In genomic region chr19:13869324-13869723, GRCh38 we compare ENCODE assay signal across 1 cellular context.
TF ChIP-seq lines count a peak whose summit lies in the region.

No MANE protein-coding gene starts in this region.

TF ChIP-seq in IMR-90, 13 proteins besides CTCF, POLR2A, EP300 and RAD21:
- no peak for TF ChIP-seq MAZ (IDR thresholded peaks at IDR 0.05; ENCODE audit: borderline replicate concordance, low read depth, low read length)
- no peak for TF ChIP-seq MAFK (IDR thresholded peaks at IDR 0.05; ENCODE audit: low read depth, low read length)
- no peak for TF ChIP-seq CEBPB (IDR thresholded peaks at IDR 0.05; ENCODE audit: low read depth, low read length)
- no peak for TF ChIP-seq SMC3 (IDR thresholded peaks at IDR 0.05; ENCODE audit: low read depth, low read length)
- no peak for TF ChIP-seq CHD1 (IDR thresholded peaks at IDR 0.05; ENCODE audit: low read depth, low read length)
- TF ChIP-seq RFX5 (IDR thresholded peaks at IDR 0.05; ENCODE audit: low read depth, low read length): no peak
- no peak for TF ChIP-seq RCOR1 (IDR thresholded peaks at IDR 0.05; ENCODE audit: insufficient replicate concordance, low read length)
- no peak for TF ChIP-seq USF2 (IDR thresholded peaks at IDR 0.05; ENCODE audit: low read depth, low read length)
- no peak for TF ChIP-seq FOS (IDR thresholded peaks at IDR 0.05; ENCODE audit: low read depth, low read length)
- TF ChIP-seq BHLHE40 (IDR thresholded peaks at IDR 0.05; ENCODE audit: low read depth, low read length): no peak
- no peak for TF ChIP-seq ELK1 (IDR thresholded peaks at IDR 0.05; ENCODE audit: borderline replicate concordance, low read depth, low read length)
